ENCODE assay signal across 1 cellular context in genomic region chr11:8911040-8911823, GRCh38.
A peak's percentile ranks its signal among the peaks of the same experiment; 100 is the strongest.
TF ChIP-seq lines count a peak whose summit lies in the region.

Gene AKIP1 (plus strand): TSS chr11:8911189. CDS start chr11:8911450, 261 bp downstream.

TF ChIP-seq in HepG2, 621 proteins besides CTCF, POLR2A, EP300 and RAD21 (continued from another document):
- no peak for TF ChIP-seq ZSCAN21 (CRISPR knock-in tag; IDR thresholded peaks at IDR 0.05; ENCODE audit: borderline replicate concordance)
- no peak for TF ChIP-seq RFXAP (CRISPR knock-in tag; IDR thresholded peaks at IDR 0.05; ENCODE audit: borderline replicate concordance)
- no peak for TF ChIP-seq ZBTB46 (CRISPR knock-in tag; IDR thresholded peaks at IDR 0.05; ENCODE audit: borderline replicate concordance)
- no peak for TF ChIP-seq ZBTB7A (CRISPR knock-in tag; IDR thresholded peaks at IDR 0.05)
- no peak for TF ChIP-seq ZNF576 (CRISPR knock-in tag; IDR thresholded peaks at IDR 0.05)
- 0 out of 2 replicates have a peak, but pooled peaks have one; percentile 34 for TF ChIP-seq ZNF20 (CRISPR knock-in tag; IDR thresholded peaks at IDR 0.05)
- 0 out of 2 replicates have a peak, but pooled peaks have one; percentile 42 for TF ChIP-seq KDM5A (IDR thresholded peaks at IDR 0.05; ENCODE audit: borderline replicate concordance, low read length)
- TF ChIP-seq GABPB1 (CRISPR knock-in tag; IDR thresholded peaks at IDR 0.05), result peak; percentile 81
